25 cellular contexts compared by ENCODE assay signal in the genomic region with DNA sequence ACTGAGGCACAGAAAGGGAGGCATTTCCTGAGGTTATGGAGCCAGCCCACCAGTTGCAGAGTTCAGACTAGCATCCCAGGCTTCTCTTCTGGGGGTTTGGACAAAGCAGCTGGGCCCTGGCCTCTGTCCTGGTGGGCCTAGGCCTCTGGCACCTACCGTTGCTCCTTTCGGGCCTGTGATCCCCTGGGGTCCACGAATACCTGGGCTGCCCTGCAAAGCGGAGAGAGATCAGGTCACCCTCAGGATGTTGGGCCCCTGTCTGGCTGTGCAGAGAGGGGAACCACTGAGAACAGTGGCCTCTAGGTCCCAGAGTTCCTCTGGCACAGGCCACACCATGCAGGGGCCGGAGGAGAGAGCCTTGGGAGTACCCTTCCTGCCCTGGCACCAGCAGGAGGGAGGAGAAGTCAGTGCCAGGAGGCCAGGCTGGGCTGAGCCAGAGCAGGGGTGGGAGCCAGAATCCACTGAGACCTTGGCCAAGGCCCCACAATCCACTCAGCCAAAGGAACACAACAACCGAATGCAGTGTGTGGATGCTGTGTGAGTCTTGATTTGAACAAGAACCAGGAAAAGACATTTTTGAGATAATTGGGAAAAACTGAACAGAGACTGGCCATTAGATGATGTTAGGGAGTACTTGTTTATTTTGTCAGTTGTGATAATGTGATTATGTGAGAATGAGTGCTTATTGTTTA. TPM values are rescaled to one million over a fixed set of nuclear protein-coding genes. Genes with fewer than 3 reads are reported as not detected.
A peak's percentile ranks its signal among the peaks of the same experiment; 100 is the strongest.
DNase-seq lines count a peak whose midpoint lies in the region; ATAC-seq and TF ChIP-seq lines count a peak whose summit lies in the region.
"Had no signal": no experiment of that assay in that cellular context is flagged by ENCODE, and none has a peak within 500 bp of the region (broad histone marks: within the 10 kb centered on the region; RNA-seq: fewer than 3 reads in every experiment).

No MANE protein-coding gene starts in this region.

- H3K4me3 ChIP-seq in ascending aorta (no peak overlapping the region), left ventricle myocardium inferior (no peak overlapping the region), ovary (no peak overlapping the region)
- H3K4me3 ChIP-seq: esophagus muscularis mucosa, GM23338 had no signal

- no peaks in the 10 kb centered on the region for H3K9me3 Mint-ChIP-seq in activated CD4-positive, alpha-beta memory T cell treated with anti-CD3 and anti-CD28 coated beads for 36 hours
- H3K9me3 Mint-ChIP-seq: activated CD4-positive, alpha-beta memory T cell treated with anti-CD3 and anti-CD28 coated beads, Interleukin-2, amount 10 ng/mL, durations not matched to agents 7 days and 5 days; CD4-positive, alpha-beta memory T cell; GM23338; memory B cell; natural killer cell; stimulated activated effector memory CD8-positive, alpha-beta T cell treated with anti-CD3 and anti-CD28 coated beads, Interleukin-12 subunit alpha, Interleukin-12 subunit beta, amount 100 ng/mL, for 72 hours; T-helper 1 cell treated with Interleukin-12 subunit alpha and Interleukin-12 subunit beta and Interleukin-4 antibody, amounts not matched to agents 30 μg/mL and 1 μg/mL, for 36 hours had no signal

- no peaks in the 10 kb centered on the region for H3K27me3 Mint-ChIP-seq in activated CD4-positive, alpha-beta memory T cell treated with anti-CD3 and anti-CD28 coated beads for 36 hours
- H3K27me3 Mint-ChIP-seq: activated CD4-positive, alpha-beta memory T cell treated with anti-CD3 and anti-CD28 coated beads, Interleukin-2, amount 10 ng/mL, durations not matched to agents 7 days and 5 days; CD4-positive, alpha-beta memory T cell; memory B cell had no signal

- 13 to 34% (median 33%) methylated on average over 3 to 6 of the region's 6 CpGs for WGBS in ovary, 3 donors

- intact Hi-C loops in ascending aorta (cut with DNase I) = no loop called here
- intact Hi-C loops in left ventricle myocardium inferior (cut with micrococcal nuclease) = no loop called here
- intact Hi-C loops in ovary (cut with DNase I) = no loop called here
- intact Hi-C loops in activated CD4-positive, alpha-beta memory T cell treated with anti-CD3 and anti-CD28 coated beads for 36 hours (cut with micrococcal nuclease) = no loop called here

- CTCF ChIA-PET in activated CD4-positive, alpha-beta memory T cell treated with anti-CD3 and anti-CD28 coated beads for 36 hours (lab: Charles Lee) = no interaction called here

- H3K27me3 ChIP-seq in ascending aorta (no peaks in the 10 kb centered on the region), left ventricle myocardium inferior (ENCODE audit: low read depth) (peaks cover 15% of the 10 kb centered on the region), ovary (no peaks in the 10 kb centered on the region)

- H3K9me3 ChIP-seq in ascending aorta (no peaks in the 10 kb centered on the region), left ventricle myocardium inferior (replicated peaks) (no peaks in the 10 kb centered on the region), ovary (no peaks in the 10 kb centered on the region)
- H3K9me3 ChIP-seq: esophagus muscularis mucosa had no signal

- H3K4me1 ChIP-seq in ascending aorta = peaks cover 5 to 20% of the 10 kb centered on the region in 2 donors
- peaks cover 7% of the 10 kb centered on the region for H3K4me1 ChIP-seq in left ventricle myocardium inferior
- peaks cover 7% of the 10 kb centered on the region for H3K4me1 ChIP-seq in ovary (ENCODE audit: insufficient read depth)

- H3K4me3 Mint-ChIP-seq in activated CD4-positive, alpha-beta memory T cell treated with anti-CD3 and anti-CD28 coated beads for 36 hours = no peak overlapping the region
- H3K4me3 Mint-ChIP-seq: activated CD4-positive, alpha-beta memory T cell treated with anti-CD3 and anti-CD28 coated beads, Interleukin-2, amount 10 ng/mL, durations not matched to agents 7 days and 5 days; CD4-positive, alpha-beta memory T cell; GM23338; memory B cell; natural killer cell; stimulated activated effector memory CD8-positive, alpha-beta T cell treated with anti-CD3 and anti-CD28 coated beads, Interleukin-12 subunit alpha, Interleukin-12 subunit beta, amount 100 ng/mL, for 72 hours; T-helper 1 cell treated with Interleukin-12 subunit alpha and Interleukin-12 subunit beta and Interleukin-4 antibody, amounts not matched to agents 30 μg/mL and 1 μg/mL, for 36 hours had no signal

- TF ChIP-seq EP300 in ovary (IDR thresholded peaks at IDR 0.05) = no peak

- peaks cover 11% of the 10 kb centered on the region for H3K4me1 Mint-ChIP-seq in activated CD4-positive, alpha-beta memory T cell treated with anti-CD3 and anti-CD28 coated beads for 36 hours (ENCODE audit: low read depth)
- H3K4me1 Mint-ChIP-seq: GM23338, natural killer cell had no signal

- H3K27ac Mint-ChIP-seq in activated CD4-positive, alpha-beta memory T cell treated with anti-CD3 and anti-CD28 coated beads for 36 hours = no peak overlapping the region
- H3K27ac Mint-ChIP-seq: activated CD4-positive, alpha-beta memory T cell treated with anti-CD3 and anti-CD28 coated beads, Interleukin-2, amount 10 ng/mL, durations not matched to agents 7 days and 5 days; CD4-positive, alpha-beta memory T cell; GM23338; memory B cell; natural killer cell; stimulated activated effector memory CD8-positive, alpha-beta T cell treated with anti-CD3 and anti-CD28 coated beads, Interleukin-12 subunit alpha, Interleukin-12 subunit beta, amount 100 ng/mL, for 72 hours; T-helper 1 cell treated with Interleukin-12 subunit alpha and Interleukin-12 subunit beta and Interleukin-4 antibody, amounts not matched to agents 30 μg/mL and 1 μg/mL, for 36 hours had no signal

- H3K36me3 ChIP-seq in ascending aorta = no peaks in the 10 kb centered on the region
- H3K36me3 ChIP-seq in left ventricle myocardium inferior = no peaks in the 10 kb centered on the region
- no peaks in the 10 kb centered on the region for H3K36me3 ChIP-seq in ovary
- H3K36me3 ChIP-seq: esophagus muscularis mucosa, WERI-Rb-1 had no signal

- no peak for TF ChIP-seq POLR2A in ovary (IDR thresholded peaks at IDR 0.05)

- TF ChIP-seq CTCF in ascending aorta (IDR thresholded peaks at IDR 0.05) = no peak
- TF ChIP-seq CTCF in left ventricle myocardium inferior (IDR thresholded peaks at IDR 0.05; ENCODE audit: borderline replicate concordance) = no peak
- no peak for TF ChIP-seq CTCF in ovary (IDR thresholded peaks at IDR 0.05)
- no peak for TF ChIP-seq CTCF in GM10266 (IDR thresholded peaks at IDR 0.05; ENCODE audit: control insufficient read depth, insufficient read depth, low read depth, missing control alignments)

- ATAC-seq in HG02981 (IDR thresholded peaks at IDR 0.05; ENCODE audit: unreplicated experiment) = no peak
- ATAC-seq: GM23338; natural killer cell; stimulated activated effector memory CD8-positive, alpha-beta T cell treated with anti-CD3 and anti-CD28 coated beads, Interleukin-12 subunit alpha, Interleukin-12 subunit beta, amount 100 ng/mL, for 72 hours had no signal

- POLR2A ChIA-PET in activated CD4-positive, alpha-beta memory T cell treated with anti-CD3 and anti-CD28 coated beads for 36 hours (lab: Charles Lee) = no interaction called here

- H3K27ac ChIP-seq in ascending aorta (peak overlapping the region; percentile 3 to 69), left ventricle myocardium inferior (replicated peaks) (no peak overlapping the region), ovary (no peak overlapping the region)
- H3K27ac ChIP-seq: esophagus muscularis mucosa, WERI-Rb-1 had no signal

- DNase-seq in C1 segment of cervical spinal cord (lab: John Stamatoyannopoulos, UW) = peak in 12 of 14 donors; percentile 20 to 75 (median 47)
- no peak for DNase-seq in ascending aorta (ENCODE audit: low spot score in 2 of 2)
- DNase-seq in left ventricle myocardium inferior = peak; percentile 40
- DNase-seq in ovary = peak in 3 of 5 donors; percentile 38 to 61 (median 60)
- DNase-seq in GM10266 (ENCODE audit: extremely low spot score) = no peak
- DNase-seq in NCI-H2081 (lab: John Stamatoyannopoulos, UW) = no peak
- no peak for DNase-seq in activated CD4-positive, alpha-beta memory T cell treated with anti-CD3 and anti-CD28 coated beads for 36 hours
- DNase-seq: activated CD4-positive, alpha-beta memory T cell treated with anti-CD3 and anti-CD28 coated beads, Interleukin-2, amount 10 ng/mL, durations not matched to agents 7 days and 5 days; activated naive CD4-positive, alpha-beta T cell treated with anti-CD3 and anti-CD28 coated beads, Interleukin-2, amount 50 U/mL, for 16 hours; activated T-cell treated with anti-CD3 and anti-CD28 coated beads, Interleukin-2, amount 50 U/mL, for 1 hour; CD4-positive, alpha-beta memory T cell; DND-41; glutamatergic neuron; natural killer cell; NCI-H1694 treated with DMSO at 0.1 percent for 48 hours; retina; SHP77 treated with DMSO at 0.1 percent for 48 hours; stimulated activated CD4-positive, alpha-beta T cell treated with anti-CD3 and anti-CD28 coated beads, Interleukin-15, amount 100 ng/mL, for 24 hours; WERI-Rb-1 had no signal

- H3K36me3 Mint-ChIP-seq in activated CD4-positive, alpha-beta memory T cell treated with anti-CD3 and anti-CD28 coated beads for 36 hours = no peaks in the 10 kb centered on the region
- H3K36me3 Mint-ChIP-seq: CD4-positive, alpha-beta memory T cell; memory B cell; natural killer cell; stimulated activated effector memory CD8-positive, alpha-beta T cell treated with anti-CD3 and anti-CD28 coated beads, Interleukin-12 subunit alpha, Interleukin-12 subunit beta, amount 100 ng/mL, for 72 hours had no signal

RNA-seq across cellular contexts. Expression of gene COL9A2, which starts 8.9 kb away (rescaled TPM):
- 4.5 TPM for total RNA-seq in ascending aorta
- total RNA-seq in left ventricle myocardium inferior = 0.27 TPM
- 1 to 10 TPM in 4 of 7 donors, under 1 TPM in 3; 0.30 to 5.7 (median 1.7) TPM for total RNA-seq in ovary
- 1 to 10 TPM; 1.2 to 2.2 TPM for polyA plus RNA-seq in ovary
- 10 to 100 TPM; 11.7 to 13.1 TPM for total RNA-seq in activated CD4-positive, alpha-beta memory T cell treated with anti-CD3 and anti-CD28 coated beads for 36 hours

RNA-seq across cellular contexts. Expression of gene ZMPSTE24, which starts 50.1 kb away (rescaled TPM):
- total RNA-seq in ascending aorta (61.8 TPM), left ventricle myocardium inferior (33.8 TPM), ovary (10 to 100 TPM; 24.5 to 36.9 (median 29.0) TPM)
- 10 to 100 TPM; 19.0 to 44.4 TPM for polyA plus RNA-seq in ovary
- total RNA-seq in activated CD4-positive, alpha-beta memory T cell treated with anti-CD3 and anti-CD28 coated beads for 36 hours = 10 to 100 TPM; 29.5 to 30.5 TPM

Comparison
In these comparisons a context has a peak if more than half of its experiments do, and no peak if none do; other contexts are left out.
1. DNase-seq: peak in C1 segment of cervical spinal cord (12 of 14), left ventricle myocardium inferior (single experiment) and ovary (3 of 5); none in ascending aorta (0 of 2), GM10266 (single experiment), NCI-H2081 (0 of 2) and activated CD4-positive, alpha-beta memory T cell treated with anti-CD3 and anti-CD28 coated beads for 36 hours (single experiment).
2. H3K27ac ChIP-seq: peak in ascending aorta (2 of 2); none in left ventricle myocardium inferior (single experiment) and ovary (0 of 2).